ENCODE assay signal across 21 cellular contexts in the genomic region with DNA sequence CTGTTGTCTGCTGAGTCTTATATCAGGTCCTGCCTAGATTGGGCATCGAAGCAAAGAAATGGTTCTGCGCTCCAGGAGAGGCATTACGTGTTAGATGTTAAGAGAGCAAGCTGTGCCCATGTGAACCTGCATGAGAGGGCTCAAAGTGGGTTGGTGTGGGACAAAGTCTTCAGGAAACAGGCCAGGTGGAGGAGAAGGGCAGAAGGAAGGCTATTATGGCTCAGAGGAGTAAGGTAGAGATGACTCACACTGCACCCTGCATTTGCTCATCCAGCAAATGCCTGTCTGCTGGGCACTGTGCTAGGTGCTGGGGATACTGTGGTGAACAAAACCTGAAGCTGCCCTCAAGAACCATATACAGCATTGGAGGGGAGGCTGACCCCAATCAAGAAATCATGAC. TPM values are rescaled to one million over a fixed set of nuclear protein-coding genes. Genes with fewer than 3 reads are reported as not detected.
DNase-seq lines count a peak whose midpoint lies in the region; ATAC-seq, FAIRE-seq and TF ChIP-seq lines count a peak whose summit lies in the region.
"Had no signal": no experiment of that assay in that cellular context is flagged by ENCODE, and none has a peak within 500 bp of the region (broad histone marks: within the 10 kb centered on the region; RNA-seq: fewer than 3 reads in every experiment).

No MANE protein-coding gene starts in this region.

- no peak for DNase-seq in T-helper 2 cell treated with Interferon-gamma antibody and Interleukin-4, amounts not matched to agents 5 μg/mL and 100 μg/mL, for 36 hours (ENCODE audit: low spot score)
- no peak for DNase-seq in T-helper 2 cell
- no peak for DNase-seq in HTR-8/SVneo (ENCODE audit: insufficient read length, low spot score)
- no peak for DNase-seq in endothelial cell (ENCODE audit: low spot score)
- DNase-seq in trophoblast cell, result no peak
- DNase-seq in Caco-2, result no peak
- no peak for DNase-seq in DMS 273 (lab: John Stamatoyannopoulos, UW; ENCODE audit: unreplicated experiment)
- DNase-seq: 8988T; activated CD4-positive, alpha-beta T cell treated with anti-CD3 and anti-CD28 coated beads, Interleukin-2, amount 50 U/mL, for 4 hours; activated naive CD4-positive, alpha-beta T cell treated with Interleukin-2 at 50 U/mL for 16 hours; BE2C; Calu3; HCEC 1CT; left ventricle myocardium inferior; NCI-H1417; NCI-H524; stimulated activated CD4-positive, alpha-beta T cell treated with anti-CD3 and anti-CD28 coated beads, Interleukin-4, amount 100 ng/mL, for 24 hours; stomach; upper lobe of left lung had no signal

- H3K27ac ChIP-seq in trophoblast cell (ENCODE audit: low read depth, low read length), result no peak overlapping the region
- H3K27ac ChIP-seq: left ventricle myocardium inferior, stomach, upper lobe of left lung had no signal

- no peak overlapping the region for H3K14ac ChIP-seq in trophoblast cell (ENCODE audit: low read length)

- no peak overlapping the region for H3K4me2 ChIP-seq in trophoblast cell (ENCODE audit: low read length)

- H3K27me3 ChIP-seq in trophoblast cell (ENCODE audit: insufficient read depth, low read length), result no peaks in the 10 kb centered on the region
- H3K27me3 ChIP-seq in Caco-2 (replicated peaks; ENCODE audit: control insufficient read depth, insufficient read depth, low read length), result no peaks in the 10 kb centered on the region
- H3K27me3 ChIP-seq: BE2C, stomach, upper lobe of left lung had no signal

- no peak overlapping the region for H2BK120ac ChIP-seq in trophoblast cell (ENCODE audit: insufficient read depth, low read length, poor library complexity)

- no peaks in the 10 kb centered on the region for H3K9me3 Mint-ChIP-seq in T-helper 2 cell treated with Interferon-gamma antibody and Interleukin-4, amounts not matched to agents 5 μg/mL and 100 μg/mL, for 36 hours
- H3K9me3 Mint-ChIP-seq in endothelial cell (ENCODE audit: unreplicated experiment), result no peaks in the 10 kb centered on the region
- no peaks in the 10 kb centered on the region for H3K9me3 Mint-ChIP-seq in Caco-2 (ENCODE audit: unreplicated experiment)

- no peak overlapping the region for H4K91ac ChIP-seq in trophoblast cell (ENCODE audit: low read depth, low read length)

- H2AFZ ChIP-seq in trophoblast cell (ENCODE audit: insufficient read depth, low read length, poor library complexity), result no peak overlapping the region

- H3K79me2 ChIP-seq in trophoblast cell (ENCODE audit: control insufficient read depth, insufficient read depth, low read length, poor library complexity), result peaks cover 8% of the 10 kb centered on the region

- no peak overlapping the region for H4K12ac ChIP-seq in trophoblast cell (ENCODE audit: low read depth, low read length)

- no peak overlapping the region for H4K8ac ChIP-seq in trophoblast cell (ENCODE audit: low read depth, low read length)

- TF ChIP-seq CTCF in endothelial cell (IDR thresholded peaks at IDR 0.05; ENCODE audit: unreplicated experiment) (no peak), Caco-2 (IDR thresholded peaks at IDR 0.05; ENCODE audit: insufficient read depth in 1 of 2, low read depth in 1 of 2, low read length in 1 of 2, severe bottlenecking in 1 of 2, unreplicated experiment in 1 of 2) (no peak)

- H3K9me3 ChIP-seq in trophoblast cell (ENCODE audit: insufficient read depth, low read depth, low read length), result peaks cover 2% of the 10 kb centered on the region
- no peaks in the 10 kb centered on the region for H3K9me3 ChIP-seq in Caco-2
- H3K9me3 ChIP-seq: BE2C, left ventricle myocardium inferior, stomach, upper lobe of left lung had no signal

- no peak overlapping the region for H2BK12ac ChIP-seq in trophoblast cell (ENCODE audit: low read length)

- H3K23ac ChIP-seq in trophoblast cell (ENCODE audit: low read length), result no peak overlapping the region

- H3K4ac ChIP-seq in trophoblast cell (ENCODE audit: low read depth, low read length), result peak overlapping the region; percentile 29

- no peak overlapping the region for H2BK5ac ChIP-seq in trophoblast cell (ENCODE audit: low read depth, low read length, poor library complexity)

- H3K4me1 Mint-ChIP-seq in T-helper 2 cell treated with Interferon-gamma antibody and Interleukin-4, amounts not matched to agents 5 μg/mL and 100 μg/mL, for 36 hours (ENCODE audit: low read depth), result peaks cover 40% of the 10 kb centered on the region
- H3K4me1 Mint-ChIP-seq in endothelial cell (ENCODE audit: unreplicated experiment), result peaks cover 29% of the 10 kb centered on the region
- peaks cover 23% of the 10 kb centered on the region for H3K4me1 Mint-ChIP-seq in Caco-2 (ENCODE audit: low read depth, unreplicated experiment)

- peak; percentile 13 for FAIRE-seq in HTR-8/SVneo (lab: Jason Lieb, UNC)
- FAIRE-seq: astrocyte had no signal

- peaks cover under 1% of the 10 kb centered on the region for H3K79me1 ChIP-seq in trophoblast cell (ENCODE audit: low read length)

- peak overlapping the region; percentile 53 for H3K27ac Mint-ChIP-seq in T-helper 2 cell treated with Interferon-gamma antibody and Interleukin-4, amounts not matched to agents 5 μg/mL and 100 μg/mL, for 36 hours
- H3K27ac Mint-ChIP-seq in endothelial cell (ENCODE audit: unreplicated experiment) (peak overlapping the region; percentile 1), Caco-2 (ENCODE audit: unreplicated experiment) (no peak overlapping the region)

- CTCF ChIA-PET in Caco-2 (lab: Charles Lee), result no interaction called here

- no CpG with 5 or more reads among the region's 3 CpGs for WGBS in trophoblast cell (ENCODE audit: extremely low coverage, insufficient coverage, insufficient read length)

- POLR2A ChIA-PET in Caco-2 (lab: Charles Lee), result no interaction called here

- H2AK5ac ChIP-seq in trophoblast cell (ENCODE audit: low read length), result no peak overlapping the region

- no peak overlapping the region for H3K18ac ChIP-seq in trophoblast cell (ENCODE audit: low read length)

- BruUV-seq in Caco-2 (replicated peaks; lab: Mats Ljungman, UMichigan), result no TSS peak

- intact Hi-C loops in Caco-2 (cut with micrococcal nuclease; ENCODE audit: unreplicated experiment), result no loop called here

- peaks cover 28% of the 10 kb centered on the region for H3K36me3 Mint-ChIP-seq in T-helper 2 cell treated with Interferon-gamma antibody and Interleukin-4, amounts not matched to agents 5 μg/mL and 100 μg/mL, for 36 hours (ENCODE audit: low read depth)
- H3K36me3 Mint-ChIP-seq in endothelial cell (ENCODE audit: low read depth, unreplicated experiment) (peaks cover 34% of the 10 kb centered on the region), Caco-2 (ENCODE audit: insufficient read depth, unreplicated experiment) (peaks cover 6% of the 10 kb centered on the region)

- no peak overlapping the region for H3K9ac ChIP-seq in trophoblast cell (ENCODE audit: low read length)

- H3K4me3 Mint-ChIP-seq in T-helper 2 cell treated with Interferon-gamma antibody and Interleukin-4, amounts not matched to agents 5 μg/mL and 100 μg/mL, for 36 hours, result no peak overlapping the region
- H3K4me3 Mint-ChIP-seq in endothelial cell (ENCODE audit: unreplicated experiment), result peak overlapping the region; percentile 13
- no peak overlapping the region for H3K4me3 Mint-ChIP-seq in Caco-2 (ENCODE audit: unreplicated experiment)

- peaks cover 24 to 31% of the 10 kb centered on the region in 2 experiments for H3K4me1 ChIP-seq in trophoblast cell (ENCODE audit: control insufficient read depth in 1 of 2, insufficient read depth in 2 of 2, low read length in 2 of 2)
- peaks cover 10% of the 10 kb centered on the region for H3K4me1 ChIP-seq in Caco-2
- H3K4me1 ChIP-seq: BE2C had no signal

- H3K4me3 ChIP-seq in trophoblast cell (ENCODE audit: low read depth, low read length), result no peak overlapping the region
- H3K4me3 ChIP-seq in Caco-2 (ENCODE audit: low read depth, low read length), result no peak overlapping the region
- H3K4me3 ChIP-seq: left ventricle myocardium inferior, stomach, upper lobe of left lung had no signal

- no peak for ATAC-seq in HG02798 (IDR thresholded peaks at IDR 0.05; ENCODE audit: poor library complexity, unreplicated experiment)

- H3K27me3 Mint-ChIP-seq in T-helper 2 cell treated with Interferon-gamma antibody and Interleukin-4, amounts not matched to agents 5 μg/mL and 100 μg/mL, for 36 hours (ENCODE audit: low read depth), result no peaks in the 10 kb centered on the region
- H3K27me3 Mint-ChIP-seq in endothelial cell (ENCODE audit: unreplicated experiment) (peaks cover 16% of the 10 kb centered on the region), Caco-2 (ENCODE audit: insufficient read depth, unreplicated experiment) (no peaks in the 10 kb centered on the region)

- H3K36me3 ChIP-seq in trophoblast cell (ENCODE audit: control insufficient read depth in 1 of 2, insufficient read depth in 2 of 2, low read length in 2 of 2) (peaks cover 44 to 47% of the 10 kb centered on the region in 2 experiments), Caco-2 (ENCODE audit: control insufficient read depth, insufficient read depth, low read length) (no peaks in the 10 kb centered on the region)

RNA-seq across cellular contexts. Expression of a gene that starts 5.8 kb away (rescaled TPM):
- 26.0 TPM for total RNA-seq in endothelial cell (ENCODE audit: unreplicated experiment)
- 19.3 and 20.2 TPM in 2 replicates for polyA plus RNA-seq in trophoblast cell (2013)
- 10.7 and 11.3 TPM in 2 replicates for total RNA-seq in Caco-2 (2022)

RNA-seq across cellular contexts. Expression of a gene that starts 6.1 kb away (rescaled TPM):
- 11.4 TPM for total RNA-seq in endothelial cell (ENCODE audit: unreplicated experiment)
- polyA plus RNA-seq in trophoblast cell (2013), result 14.9 and 15.5 TPM in 2 replicates
- total RNA-seq in Caco-2 (2022), result 6.4 and 10.4 TPM in 2 replicates

RNA-seq across cellular contexts. Expression of a gene that starts 55.1 kb away (rescaled TPM):
- 31.4 TPM for total RNA-seq in endothelial cell (ENCODE audit: unreplicated experiment)
- polyA plus RNA-seq in trophoblast cell (2013), result 76.1 and 82.0 TPM in 2 replicates
- total RNA-seq in Caco-2 (2022), result 188 and 191 TPM in 2 replicates
